18 cellular contexts compared by ENCODE assay signal in the genomic region with DNA sequence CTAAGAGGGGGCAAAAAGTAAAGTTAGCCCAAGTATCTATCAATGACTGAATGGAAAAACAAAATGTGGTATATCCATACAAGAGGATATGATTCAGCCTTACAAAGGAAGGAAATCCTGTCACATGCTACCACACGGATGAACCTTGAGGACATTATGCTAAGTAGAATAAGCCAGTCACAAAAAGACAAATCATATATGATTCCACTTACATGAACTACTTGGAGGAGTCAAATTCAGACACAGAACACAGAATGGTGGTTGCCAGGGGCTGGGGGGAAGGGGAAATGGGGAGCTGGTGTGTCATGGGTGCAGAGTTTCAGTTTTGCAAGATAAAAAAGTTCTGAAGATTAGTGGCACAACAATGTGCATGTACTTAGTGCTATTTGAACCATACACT.
DNase-seq lines count a peak whose midpoint lies in the region; ATAC-seq, FAIRE-seq and TF ChIP-seq lines count a peak whose summit lies in the region.
"Had no signal": no experiment of that assay in that cellular context is flagged by ENCODE, and none has a peak within 500 bp of the region (broad histone marks: within the 10 kb centered on the region; RNA-seq: fewer than 3 reads in every experiment).

No MANE protein-coding gene starts in this region.

- DNase-seq in GM12891 (ENCODE audit: insufficient read length, low spot score) (no peak), T-cell (no peak), upper lobe of left lung (no peak), COR-L47 (lab: John Stamatoyannopoulos, UW) (no peak), iPS-NIHi11 (ENCODE audit: low spot score) (no peak)
- DNase-seq in activated naive CD4-positive, alpha-beta T cell treated with anti-CD3 and anti-CD28 coated beads, Interleukin-2, amount 10 ng/mL, durations not matched to agents 7 days and 5 days: peak; percentile 38
- peak; percentile 78 for DNase-seq in stimulated activated CD4-positive, alpha-beta T cell treated with anti-CD3 and anti-CD28 coated beads, Interleukin-1b, Interleukin-23, amount 100 ng/mL, for 48 hours
- DNase-seq: brain microvascular endothelial cell, HFFc6, hippocampal formation, mucosa of descending colon, NCI-H2081 treated with DMSO at 0.1 percent for 48 hours, ovary, SHP77 treated with DMSO at 0.1 percent for 48 hours, T1000 had no signal

- TF ChIP-seq CTCF in upper lobe of left lung (IDR thresholded peaks at IDR 0.05): no peak

- no peaks in the 10 kb centered on the region for H3K9me3 Mint-ChIP-seq in T-cell
- H3K9me3 Mint-ChIP-seq in activated naive CD4-positive, alpha-beta T cell treated with anti-CD3 and anti-CD28 coated beads, Interleukin-2, amount 10 ng/mL, durations not matched to agents 7 days and 5 days: peaks cover 14% of the 10 kb centered on the region
- H3K9me3 Mint-ChIP-seq: HFFc6, type B pancreatic cell had no signal

- no peaks in the 10 kb centered on the region for H3K27me3 ChIP-seq in upper lobe of left lung
- H3K27me3 ChIP-seq: BLaER1, brain microvascular endothelial cell, ovary had no signal

- no peaks in the 10 kb centered on the region for H3K9me3 ChIP-seq in upper lobe of left lung
- H3K9me3 ChIP-seq: mucosa of descending colon, ovary had no signal

- no peak overlapping the region for H3K27ac ChIP-seq in upper lobe of left lung
- H3K27ac ChIP-seq: BLaER1, brain microvascular endothelial cell, ovary, skin epidermis had no signal

- FAIRE-seq in GM12891 (lab: Jason Lieb, UNC): peak; percentile 79

- TF ChIP-seq POLR2A in GM12891 (IDR thresholded peaks at IDR 0.05; ENCODE audit: low read depth, low read length): no peak
- TF ChIP-seq POLR2A in upper lobe of left lung (IDR thresholded peaks at IDR 0.05): no peak

- H3K4me3 ChIP-seq in upper lobe of left lung: no peak overlapping the region
- H3K4me3 ChIP-seq: BLaER1, mucosa of descending colon, ovary, skin epidermis had no signal

- H3K36me3 Mint-ChIP-seq in T-cell: peaks cover 36% of the 10 kb centered on the region
- peaks cover 69% of the 10 kb centered on the region for H3K36me3 Mint-ChIP-seq in activated naive CD4-positive, alpha-beta T cell treated with anti-CD3 and anti-CD28 coated beads, Interleukin-2, amount 10 ng/mL, durations not matched to agents 7 days and 5 days
- H3K36me3 Mint-ChIP-seq: type B pancreatic cell had no signal

- no peaks in the 10 kb centered on the region for H3K4me1 ChIP-seq in upper lobe of left lung

- no peak for TF ChIP-seq EP300 in upper lobe of left lung (IDR thresholded peaks at IDR 0.05)

- POLR2A ChIA-PET in T-cell (lab: Charles Lee): interaction anchor here (0.6 to 0.9 kb wide), 3 partner anchors 27 to 121 kb away, joined by 3 to 7 read pairs (median 5); no protein-coding TSS in a partner anchor

- H3K27ac Mint-ChIP-seq in T-cell: peak overlapping the region; percentile 36 to 39
- H3K27ac Mint-ChIP-seq in activated naive CD4-positive, alpha-beta T cell treated with anti-CD3 and anti-CD28 coated beads, Interleukin-2, amount 10 ng/mL, durations not matched to agents 7 days and 5 days: no peak overlapping the region
- H3K27ac Mint-ChIP-seq: HFFc6, type B pancreatic cell had no signal

- H3K4me1 Mint-ChIP-seq in T-cell: peaks cover 65 to 80% (median 77%) of the 10 kb centered on the region in 3 donors
- peaks cover 57% of the 10 kb centered on the region for H3K4me1 Mint-ChIP-seq in activated naive CD4-positive, alpha-beta T cell treated with anti-CD3 and anti-CD28 coated beads, Interleukin-2, amount 10 ng/mL, durations not matched to agents 7 days and 5 days

- WGBS in upper lobe of left lung, 2 donors: 38 to 53% methylated on average over 1 of the region's 1 CpG

- no peaks in the 10 kb centered on the region for H3K36me3 ChIP-seq in upper lobe of left lung
- H3K36me3 ChIP-seq: BLaER1, brain microvascular endothelial cell, ovary had no signal

- H3K27me3 Mint-ChIP-seq in T-cell: peaks cover 0 to 9% of the 10 kb centered on the region in 2 donors
- no peaks in the 10 kb centered on the region for H3K27me3 Mint-ChIP-seq in activated naive CD4-positive, alpha-beta T cell treated with anti-CD3 and anti-CD28 coated beads, Interleukin-2, amount 10 ng/mL, durations not matched to agents 7 days and 5 days
- H3K27me3 Mint-ChIP-seq: type B pancreatic cell had no signal

- peak in 2 of 4 experiments; percentile 51 to 55 for ATAC-seq in T-cell (replicated peaks in 1 of 4)
- no peak for ATAC-seq in upper lobe of left lung (ENCODE audit: low FRiP score in 2 of 2)
- ATAC-seq: mucosa of descending colon had no signal

- peak overlapping the region in 2 of 3 donors; percentile 13 to 32 for H3K4me3 Mint-ChIP-seq in T-cell
- H3K4me3 Mint-ChIP-seq in activated naive CD4-positive, alpha-beta T cell treated with anti-CD3 and anti-CD28 coated beads, Interleukin-2, amount 10 ng/mL, durations not matched to agents 7 days and 5 days: no peak overlapping the region
- H3K4me3 Mint-ChIP-seq: HFFc6, type B pancreatic cell had no signal

- CTCF ChIA-PET in T-cell (lab: Charles Lee): interaction anchor here in 1 of 2 donors (0.6 to 1.1 kb wide), 3 partner anchors 9 to 47 kb away, joined by 3 to 4 read pairs (median 3); no protein-coding TSS in a partner anchor
- CTCF ChIA-PET in activated naive CD4-positive, alpha-beta T cell treated with anti-CD3 and anti-CD28 coated beads, Interleukin-2, amount 10 ng/mL, durations not matched to agents 7 days and 5 days (lab: Charles Lee): interaction anchor here (1.1 kb wide), 1 partner anchor 12 kb away, joined by 4 read pairs; no protein-coding TSS in a partner anchor

TF ChIP-seq in GM12891, 5 proteins besides CTCF, POLR2A, EP300 and RAD21:
- TF ChIP-seq TAF1 (IDR thresholded peaks at IDR 0.05; ENCODE audit: low read depth, low read length) (no peak), SPI1 (IDR thresholded peaks at IDR 0.05; ENCODE audit: low read depth, low read length) (no peak), POU2F2 (IDR thresholded peaks at IDR 0.05; ENCODE audit: low read depth, low read length) (no peak), POLR2AphosphoS5 (IDR thresholded peaks at IDR 0.05; ENCODE audit: low read depth, low read length) (no peak), PAX5 (IDR thresholded peaks at IDR 0.05; ENCODE audit: insufficient read depth, low read length, severe bottlenecking) (no peak)

Comparison
In these comparisons a context has a peak if more than half of its experiments do, and no peak if none do; other contexts are left out.
1. DNase-seq: peak in activated naive CD4-positive, alpha-beta T cell treated with anti-CD3 and anti-CD28 coated beads, Interleukin-2, amount 10 ng/mL, durations not matched to agents 7 days and 5 days (single experiment) and stimulated activated CD4-positive, alpha-beta T cell treated with anti-CD3 and anti-CD28 coated beads, Interleukin-1b, Interleukin-23, amount 100 ng/mL, for 48 hours (single experiment); none in GM12891 (single experiment), T-cell (0 of 34), upper lobe of left lung (0 of 2), COR-L47 (single experiment) and iPS-NIHi11 (single experiment).